In genomic region chr12:131239384-131240094, GRCh38 we compare ENCODE assay signal across 12 cellular contexts.
A peak's percentile ranks its signal among the peaks of the same experiment; 100 is the strongest.
DNase-seq lines count a peak whose midpoint lies in the region; ATAC-seq and TF ChIP-seq lines count a peak whose summit lies in the region.
"Had no signal": no experiment of that assay in that cellular context is flagged by ENCODE, and none has a peak within 500 bp of the region (broad histone marks: within the 10 kb centered on the region; RNA-seq: fewer than 3 reads in every experiment).

No MANE protein-coding gene starts in this region.

- H3K4me3 ChIP-seq in neuronal stem cell (ENCODE audit: low read length in 2 of 2) (no peak overlapping the region), ovary (no peak overlapping the region)
- H3K4me3 ChIP-seq: sigmoid colon had no signal

- no peak overlapping the region for H3K9ac ChIP-seq in neuronal stem cell (ENCODE audit: low read depth, low read length, poor library complexity)

- DNase-seq in activated CD4-positive, alpha-beta memory T cell treated with anti-CD3 and anti-CD28 coated beads for 36 hours: no peak
- no peak for DNase-seq in activated CD4-positive, alpha-beta memory T cell treated with anti-CD3 and anti-CD28 coated beads, Interleukin-2, amount 10 ng/mL, durations not matched to agents 7 days and 5 days
- DNase-seq in neuronal stem cell (ENCODE audit: low spot score): no peak
- no peak for DNase-seq in NCI-H82 treated with DMSO at 0.1 percent for 48 hours (lab: John Stamatoyannopoulos, UW; ENCODE audit: unreplicated experiment)
- DNase-seq in ovary: no peak
- DNase-seq in iPS-NIHi11 (ENCODE audit: low spot score): no peak
- DNase-seq: DND-41, NCI-H345, Right ventricle myocardium superior, sigmoid colon had no signal

- CTCF ChIA-PET in activated CD4-positive, alpha-beta memory T cell treated with anti-CD3 and anti-CD28 coated beads for 36 hours (lab: Charles Lee): interaction anchor here (1.1 kb wide), 1 partner anchor 10 kb away, joined by 3 read pairs; no protein-coding TSS in a partner anchor
- CTCF ChIA-PET in activated CD4-positive, alpha-beta memory T cell treated with anti-CD3 and anti-CD28 coated beads, Interleukin-2, amount 10 ng/mL, durations not matched to agents 7 days and 5 days (lab: Charles Lee): interaction anchor here (0.7 kb wide), 1 partner anchor 9 kb away, joined by 3 read pairs; no protein-coding TSS in a partner anchor

- POLR2A ChIA-PET in activated CD4-positive, alpha-beta memory T cell treated with anti-CD3 and anti-CD28 coated beads for 36 hours (lab: Charles Lee): no interaction called here
- POLR2A ChIA-PET in activated CD4-positive, alpha-beta memory T cell treated with anti-CD3 and anti-CD28 coated beads, Interleukin-2, amount 10 ng/mL, durations not matched to agents 7 days and 5 days (lab: Charles Lee): no interaction called here

- no peak overlapping the region for H4K8ac ChIP-seq in neuronal stem cell (ENCODE audit: low read depth, low read length)

- H2AK5ac ChIP-seq in neuronal stem cell (ENCODE audit: low read depth, low read length): no peak overlapping the region

- H3K36me3 Mint-ChIP-seq in activated CD4-positive, alpha-beta memory T cell treated with anti-CD3 and anti-CD28 coated beads for 36 hours: no peaks in the 10 kb centered on the region
- H3K36me3 Mint-ChIP-seq in activated CD4-positive, alpha-beta memory T cell treated with anti-CD3 and anti-CD28 coated beads, Interleukin-2, amount 10 ng/mL, durations not matched to agents 7 days and 5 days (ENCODE audit: low read depth): no peaks in the 10 kb centered on the region

- H3K4me1 Mint-ChIP-seq in activated CD4-positive, alpha-beta memory T cell treated with anti-CD3 and anti-CD28 coated beads for 36 hours (ENCODE audit: low read depth): peaks cover 3% of the 10 kb centered on the region
- no peaks in the 10 kb centered on the region for H3K4me1 Mint-ChIP-seq in activated CD4-positive, alpha-beta memory T cell treated with anti-CD3 and anti-CD28 coated beads, Interleukin-2, amount 10 ng/mL, durations not matched to agents 7 days and 5 days

- no peak overlapping the region for H3K23ac ChIP-seq in neuronal stem cell (ENCODE audit: low read depth, low read length, poor library complexity)

- peaks cover 0 to 3% of the 10 kb centered on the region in 2 donors for H3K4me1 ChIP-seq in neuronal stem cell (ENCODE audit: control insufficient read depth in 2 of 2, insufficient read depth in 1 of 2, low read depth in 1 of 2, low read length in 2 of 2)
- H3K4me1 ChIP-seq in ovary (ENCODE audit: insufficient read depth): no peaks in the 10 kb centered on the region
- H3K4me1 ChIP-seq: sigmoid colon had no signal

- ATAC-seq in GM21529 (IDR thresholded peaks at IDR 0.05; ENCODE audit: unreplicated experiment): peak; percentile 70
- ATAC-seq in HG03108 (IDR thresholded peaks at IDR 0.05; ENCODE audit: unreplicated experiment): peak; percentile 72

- no peak overlapping the region for H2BK120ac ChIP-seq in neuronal stem cell (ENCODE audit: low read depth, low read length)

- no peak overlapping the region for H3K27ac ChIP-seq in neuronal stem cell (replicated peaks; ENCODE audit: low read length)
- H3K27ac ChIP-seq in ovary: no peak overlapping the region
- H3K27ac ChIP-seq: sigmoid colon had no signal

- H3K14ac ChIP-seq in neuronal stem cell (ENCODE audit: low read length): no peak overlapping the region

- no peak overlapping the region for H2BK5ac ChIP-seq in neuronal stem cell (ENCODE audit: low read length)

- peak overlapping the region; percentile 7 for H3K27ac Mint-ChIP-seq in activated CD4-positive, alpha-beta memory T cell treated with anti-CD3 and anti-CD28 coated beads for 36 hours
- no peak overlapping the region for H3K27ac Mint-ChIP-seq in activated CD4-positive, alpha-beta memory T cell treated with anti-CD3 and anti-CD28 coated beads, Interleukin-2, amount 10 ng/mL, durations not matched to agents 7 days and 5 days

- H2BK12ac ChIP-seq in neuronal stem cell (ENCODE audit: low read length): no peak overlapping the region

- H3K9me3 ChIP-seq in neuronal stem cell (replicated peaks in 1 of 2; ENCODE audit: control insufficient read depth in 2 of 2, insufficient read depth in 1 of 2, low read depth in 1 of 2, low read length in 2 of 2): peaks cover 2 to 15% of the 10 kb centered on the region in 2 donors
- H3K9me3 ChIP-seq in ovary: no peaks in the 10 kb centered on the region
- H3K9me3 ChIP-seq: sigmoid colon had no signal

- H3K27me3 ChIP-seq in neuronal stem cell (ENCODE audit: control insufficient read depth in 3 of 3, insufficient read depth in 3 of 3, low read depth in 1 of 3, low read length in 3 of 3) (peaks cover 0 to 6% (median 0%) of the 10 kb centered on the region in 3 experiments), ovary (no peaks in the 10 kb centered on the region)
- H3K27me3 ChIP-seq: sigmoid colon had no signal

- no CpG with 5 or more reads among the region's 7 CpGs for WGBS in neuronal stem cell (ENCODE audit: extremely low coverage in 2 of 2, insufficient read length in 2 of 2, insufficient replicate concordance in 1 of 2), 2 donors
- 57 to 63% (median 59%) methylated on average over 7 of the region's 7 CpGs for WGBS in ovary, 3 donors

- H3K27me3 Mint-ChIP-seq in activated CD4-positive, alpha-beta memory T cell treated with anti-CD3 and anti-CD28 coated beads for 36 hours: peaks cover 3% of the 10 kb centered on the region
- no peaks in the 10 kb centered on the region for H3K27me3 Mint-ChIP-seq in activated CD4-positive, alpha-beta memory T cell treated with anti-CD3 and anti-CD28 coated beads, Interleukin-2, amount 10 ng/mL, durations not matched to agents 7 days and 5 days

- no peaks in the 10 kb centered on the region for H3K36me3 ChIP-seq in neuronal stem cell (replicated peaks in 1 of 2; ENCODE audit: control insufficient read depth in 2 of 2, insufficient read depth in 2 of 2, low read length in 2 of 2)
- no peaks in the 10 kb centered on the region for H3K36me3 ChIP-seq in ovary
- H3K36me3 ChIP-seq: sigmoid colon had no signal

- no peak overlapping the region for H4K91ac ChIP-seq in neuronal stem cell (ENCODE audit: low read depth, low read length, poor library complexity)

- intact Hi-C loops in activated CD4-positive, alpha-beta memory T cell treated with anti-CD3 and anti-CD28 coated beads for 36 hours (cut with micrococcal nuclease): no loop called here
- intact Hi-C loops in ovary (cut with DNase I): no loop called here

- TF ChIP-seq CTCF in ovary (IDR thresholded peaks at IDR 0.05): no peak

- no peak overlapping the region for H3K4ac ChIP-seq in neuronal stem cell (ENCODE audit: low read length)

- no peaks in the 10 kb centered on the region for H3K9me3 Mint-ChIP-seq in activated CD4-positive, alpha-beta memory T cell treated with anti-CD3 and anti-CD28 coated beads for 36 hours
- no peaks in the 10 kb centered on the region for H3K9me3 Mint-ChIP-seq in activated CD4-positive, alpha-beta memory T cell treated with anti-CD3 and anti-CD28 coated beads, Interleukin-2, amount 10 ng/mL, durations not matched to agents 7 days and 5 days

- H2BK15ac ChIP-seq in neuronal stem cell (ENCODE audit: low read length): no peak overlapping the region

- peak overlapping the region; percentile 15 for H2AFZ ChIP-seq in neuronal stem cell (ENCODE audit: low read length)

- no peak for TF ChIP-seq POLR2A in ovary (IDR thresholded peaks at IDR 0.05)

- no peak overlapping the region for H3K4me2 ChIP-seq in neuronal stem cell (ENCODE audit: insufficient read depth, low read length, poor library complexity, severe bottlenecking)

- no peaks in the 10 kb centered on the region for H3K79me1 ChIP-seq in neuronal stem cell (ENCODE audit: low read depth, low read length)

- TF ChIP-seq EP300 in ovary (IDR thresholded peaks at IDR 0.05): no peak

- H3K4me3 Mint-ChIP-seq in activated CD4-positive, alpha-beta memory T cell treated with anti-CD3 and anti-CD28 coated beads for 36 hours: no peak overlapping the region
- no peak overlapping the region for H3K4me3 Mint-ChIP-seq in activated CD4-positive, alpha-beta memory T cell treated with anti-CD3 and anti-CD28 coated beads, Interleukin-2, amount 10 ng/mL, durations not matched to agents 7 days and 5 days

- no peak overlapping the region for H3K18ac ChIP-seq in neuronal stem cell (ENCODE audit: low read length)
